8 cellular contexts compared by ENCODE assay signal in genomic region chr7:133252858-133253521, GRCh38. TPM values are rescaled to one million over a fixed set of nuclear protein-coding genes. Genes with fewer than 3 reads are reported as not detected.
DNase-seq lines count a peak whose midpoint lies in the region; ATAC-seq and TF ChIP-seq lines count a peak whose summit lies in the region.

Gene EXOC4, plus strand, starts transcription at chr7:133253078.

- H3K9me3 ChIP-seq in hepatocyte (ENCODE audit: low read depth) = no peaks in the 10 kb centered on the region

- H4K20me1 ChIP-seq in hepatocyte (ENCODE audit: insufficient read depth, poor library complexity, severe bottlenecking) = no peaks in the 10 kb centered on the region

- H3K4me2 ChIP-seq in hepatocyte = peak within 1 kb of the TSS; percentile 86

- peaks cover 47% of the 10 kb centered on the region for H3K79me2 ChIP-seq in hepatocyte

- DNase-seq in NCI-H2081 (lab: John Stamatoyannopoulos, UW) (peak; percentile 99), T1000 (lab: John Stamatoyannopoulos, UW) (peak; percentile 78), astrocyte of the hippocampus (ENCODE audit: low read depth, low spot score) (peak; percentile 98), hepatocyte (ENCODE audit: low spot score) (peak; percentile 97), renal cortical epithelial cell (ENCODE audit: low read depth) (peak; percentile 96), cortex of kidney (lab: John Stamatoyannopoulos, UW) (no peak)

- 2% methylated on average over 23 of the region's 25 CpGs for WGBS in hepatocyte (ENCODE audit: low lambda C conversion rate, missing lambda C conversion rate)

- H3K27ac ChIP-seq in hepatocyte = peak within 1 kb of the TSS; percentile 80

- H2AFZ ChIP-seq in hepatocyte = peak within 1 kb of the TSS; percentile 93

- no peaks in the 10 kb centered on the region for H3K9me2 ChIP-seq in hepatocyte (replicated peaks; ENCODE audit: insufficient read depth)

- no peak for TF ChIP-seq CTCF in hepatocyte (IDR thresholded peaks at IDR 0.05; ENCODE audit: poor library complexity)

- ATAC-seq in GM18508 (IDR thresholded peaks at IDR 0.05; ENCODE audit: insufficient read depth, unreplicated experiment) (peak; percentile 96), HG03025 (IDR thresholded peaks at IDR 0.05; ENCODE audit: low FRiP score, unreplicated experiment) (peak; percentile 99)

- H3K27me3 ChIP-seq in hepatocyte = no peaks in the 10 kb centered on the region

- peak within 1 kb of the TSS; percentile 63 for H3K4me3 ChIP-seq in hepatocyte

- H3K4me1 ChIP-seq in hepatocyte (ENCODE audit: insufficient read depth) = peaks cover 12% of the 10 kb centered on the region

- H3K36me3 ChIP-seq in hepatocyte (replicated peaks; ENCODE audit: insufficient read depth, low read depth) = no peaks in the 10 kb centered on the region

RNA-seq across cellular contexts. Expression of gene EXOC4, which starts in this region (rescaled TPM):
- total RNA-seq in hepatocyte (56.1 and 66.8 TPM in 2 replicates), renal cortical epithelial cell (119 and 144 TPM in 2 replicates)
- polyA plus RNA-seq in hepatocyte = 34.8 and 36.7 TPM in 2 replicates
